In the genomic region with DNA sequence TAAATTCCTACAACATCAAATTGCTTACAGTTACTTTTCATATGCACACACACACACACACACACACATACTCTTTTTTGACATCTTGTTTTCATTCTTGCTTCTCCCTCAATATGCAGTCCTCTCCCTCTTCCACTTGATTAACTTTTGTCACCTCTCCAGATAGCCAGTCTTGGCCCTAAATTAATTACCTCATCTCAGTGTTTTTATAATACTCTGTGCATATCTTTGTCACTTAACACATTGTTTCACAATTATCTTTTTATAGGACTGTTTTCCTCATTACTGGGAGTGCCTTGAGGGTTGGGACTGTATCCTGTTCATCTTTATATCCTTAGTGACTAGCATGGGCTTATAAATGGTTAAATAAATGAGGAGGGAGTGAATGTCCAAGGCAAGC, we compare ENCODE assay signal across 28 cellular contexts. TPM values are rescaled to one million over a fixed set of nuclear protein-coding genes. Genes with fewer than 3 reads are reported as not detected.
DNase-seq lines count a peak whose midpoint lies in the region; ATAC-seq and TF ChIP-seq lines count a peak whose summit lies in the region.
"Had no signal": no experiment of that assay in that cellular context is flagged by ENCODE, and none has a peak within 500 bp of the region (broad histone marks: within the 10 kb centered on the region; RNA-seq: fewer than 3 reads in every experiment).

No MANE protein-coding gene starts in this region.

- H3K36me3 ChIP-seq in heart left ventricle (no peaks in the 10 kb centered on the region), esophagus muscularis mucosa (no peaks in the 10 kb centered on the region), OCI-LY7 (ENCODE audit: insufficient read depth, low read length) (no peaks in the 10 kb centered on the region)
- H3K36me3 ChIP-seq: adrenal gland, Peyer's patch, upper lobe of right lung had no signal

- no peaks in the 10 kb centered on the region for H3K27me3 Mint-ChIP-seq in nephron (ENCODE audit: low read depth)
- peaks cover 2% of the 10 kb centered on the region for H3K27me3 Mint-ChIP-seq in activated T-helper 2 cell treated with anti-CD3 and anti-CD28 coated beads, Interferon-gamma antibody, Interleukin-2, Interleukin-4, amounts not matched to agents 10 μg/mL and 5 μg/mL and 100 μg/mL, durations not matched to agents 14 hours and 24 hours and 36 hours (ENCODE audit: low read depth)

- no peaks in the 10 kb centered on the region for H3K9me3 ChIP-seq in heart left ventricle
- H3K9me3 ChIP-seq in esophagus muscularis mucosa: no peaks in the 10 kb centered on the region
- no peaks in the 10 kb centered on the region for H3K9me3 ChIP-seq in OCI-LY7 (ENCODE audit: low read length)
- H3K9me3 ChIP-seq: adrenal gland, Peyer's patch, upper lobe of right lung had no signal

- H3K27ac Mint-ChIP-seq in nephron: peak overlapping the region; percentile 61 to 86 (median 81)
- no peak overlapping the region for H3K27ac Mint-ChIP-seq in activated T-helper 2 cell treated with anti-CD3 and anti-CD28 coated beads, Interferon-gamma antibody, Interleukin-2, Interleukin-4, amounts not matched to agents 10 μg/mL and 5 μg/mL and 100 μg/mL, durations not matched to agents 14 hours and 24 hours and 36 hours
- H3K27ac Mint-ChIP-seq: activated CD8-positive, alpha-beta T cell treated with anti-CD3 and anti-CD28 coated beads for 36 hours; activated naive CD4-positive, alpha-beta T cell treated with anti-CD3 and anti-CD28 coated beads for 36 hours; activated T-helper 1 cell treated with anti-CD3 and anti-CD28 coated beads, Interleukin-12 subunit alpha, Interleukin-12 subunit beta, Interleukin-2, Interleukin-4 antibody, amounts not matched to agents 30 ng/mL and 10 ng/mL and 1 ng/mL, durations not matched to agents 14 hours and 24 hours and 36 hours; B cell; CD4-positive, alpha-beta memory T cell; H9; naive thymus-derived CD8-positive, alpha-beta T cell; stimulated activated memory B cell treated with anti-CD40 and anti-IgM and Interleukin-4, amounts not matched to agents 10 μg/mL and 1 μg/mL and 100 μg/mL, for 72 hours; T-helper 2 cell treated with Interferon-gamma antibody and Interleukin-4, amounts not matched to agents 5 μg/mL and 100 μg/mL, for 36 hours had no signal

- H3K27ac ChIP-seq in heart left ventricle (peak overlapping the region in 11 of 12 donors; percentile 6 to 94 (median 76)), esophagus muscularis mucosa (replicated peaks in 1 of 4) (peak overlapping the region; percentile 81 to 87 (median 85)), OCI-LY7 (ENCODE audit: low read depth, low read length, poor library complexity, severe bottlenecking) (no peak overlapping the region)
- H3K27ac ChIP-seq: adrenal gland, upper lobe of right lung had no signal

- H3K4me1 Mint-ChIP-seq in nephron: peaks cover 42% of the 10 kb centered on the region
- no peaks in the 10 kb centered on the region for H3K4me1 Mint-ChIP-seq in activated T-helper 2 cell treated with anti-CD3 and anti-CD28 coated beads, Interferon-gamma antibody, Interleukin-2, Interleukin-4, amounts not matched to agents 10 μg/mL and 5 μg/mL and 100 μg/mL, durations not matched to agents 14 hours and 24 hours and 36 hours (ENCODE audit: low read depth)
- H3K4me1 Mint-ChIP-seq: B cell; CD4-positive, alpha-beta memory T cell; naive thymus-derived CD8-positive, alpha-beta T cell; stimulated activated memory B cell treated with anti-CD40 and anti-IgM and Interleukin-4, amounts not matched to agents 10 μg/mL and 1 μg/mL and 100 μg/mL, for 72 hours had no signal

- H3K4me3 ChIP-seq in heart left ventricle: no peak overlapping the region
- no peak overlapping the region for H3K4me3 ChIP-seq in esophagus muscularis mucosa
- H3K4me3 ChIP-seq in OCI-LY7 (ENCODE audit: low read depth, low read length, poor library complexity, severe bottlenecking): no peak overlapping the region
- H3K4me3 ChIP-seq: adrenal gland, Peyer's patch, upper lobe of right lung had no signal

- ATAC-seq in heart left ventricle (peak in 2 of 4 donors; percentile 5 to 6), HG03097 (IDR thresholded peaks at IDR 0.05; ENCODE audit: low FRiP score, unreplicated experiment) (no peak)
- ATAC-seq: activated CD8-positive, alpha-beta T cell treated with anti-CD3 and anti-CD28 coated beads for 36 hours; naive thymus-derived CD8-positive, alpha-beta T cell; stimulated activated memory B cell treated with anti-CD40 and anti-IgM and Interleukin-4, amounts not matched to agents 10 μg/mL and 1 μg/mL and 100 μg/mL, for 72 hours; upper lobe of right lung had no signal

- H3K4me1 ChIP-seq in heart left ventricle (peaks cover 0 to 88% (median 68%) of the 10 kb centered on the region in 12 donors), esophagus muscularis mucosa (peaks cover 48 to 100% (median 96%) of the 10 kb centered on the region in 4 donors), OCI-LY7 (ENCODE audit: insufficient read depth, low read length, poor library complexity, severe bottlenecking) (no peaks in the 10 kb centered on the region)
- H3K4me1 ChIP-seq: upper lobe of right lung had no signal

- no peak for DNase-seq in heart left ventricle
- no peak for DNase-seq in cardiac septum (ENCODE audit: low spot score)
- DNase-seq in esophagus muscularis mucosa (ENCODE audit: extremely low spot score): no peak
- no peak for DNase-seq in activated T-helper 2 cell treated with anti-CD3 and anti-CD28 coated beads, Interferon-gamma antibody, Interleukin-2, Interleukin-4, amounts not matched to agents 10 μg/mL and 5 μg/mL and 100 μg/mL, durations not matched to agents 14 hours and 24 hours and 36 hours (ENCODE audit: low spot score)
- DNase-seq in OCI-LY7 (ENCODE audit: low spot score): no peak
- DNase-seq: activated CD8-positive, alpha-beta memory T cell treated with anti-CD3 and anti-CD28 coated beads, Interleukin-2, amount 50 U/mL, for 48 hours; activated CD8-positive, alpha-beta T cell treated with anti-CD3 and anti-CD28 coated beads for 36 hours; activated naive CD4-positive, alpha-beta T cell treated with anti-CD3 and anti-CD28 coated beads for 36 hours; adrenal gland; CD4-positive, alpha-beta memory T cell; H9; Karpas-422; midbrain; naive thymus-derived CD8-positive, alpha-beta T cell; NCI-H1417 treated with DMSO at 0.1 percent for 48 hours; NCI-H2081; NCI-H226; NCI-H748 treated with DMSO at 0.1 percent for 48 hours; nucleus accumbens; Peyer's patch; substantia nigra; upper lobe of right lung had no signal

- H2AFZ ChIP-seq in OCI-LY7 (ENCODE audit: low read length): no peak overlapping the region

- no peaks in the 10 kb centered on the region for H3K9me3 Mint-ChIP-seq in nephron
- H3K9me3 Mint-ChIP-seq in activated T-helper 2 cell treated with anti-CD3 and anti-CD28 coated beads, Interferon-gamma antibody, Interleukin-2, Interleukin-4, amounts not matched to agents 10 μg/mL and 5 μg/mL and 100 μg/mL, durations not matched to agents 14 hours and 24 hours and 36 hours: no peaks in the 10 kb centered on the region
- H3K9me3 Mint-ChIP-seq: activated CD8-positive, alpha-beta T cell treated with anti-CD3 and anti-CD28 coated beads for 36 hours; activated naive CD4-positive, alpha-beta T cell treated with anti-CD3 and anti-CD28 coated beads for 36 hours; activated T-helper 1 cell treated with anti-CD3 and anti-CD28 coated beads, Interleukin-12 subunit alpha, Interleukin-12 subunit beta, Interleukin-2, Interleukin-4 antibody, amounts not matched to agents 30 ng/mL and 10 ng/mL and 1 ng/mL, durations not matched to agents 14 hours and 24 hours and 36 hours; CD4-positive, alpha-beta memory T cell; H9; naive thymus-derived CD8-positive, alpha-beta T cell; stimulated activated memory B cell treated with anti-CD40 and anti-IgM and Interleukin-4, amounts not matched to agents 10 μg/mL and 1 μg/mL and 100 μg/mL, for 72 hours; T-helper 2 cell treated with Interferon-gamma antibody and Interleukin-4, amounts not matched to agents 5 μg/mL and 100 μg/mL, for 36 hours had no signal

- intact Hi-C loops in heart left ventricle (cut with DNase I) (loop anchor here in 1 of 10 donors (5.0 kb wide), 1 partner anchor 36 kb away; no protein-coding TSS in a partner anchor), cardiac septum (cut with DNase I) (no loop called here), esophagus muscularis mucosa (cut with DNase I) (no loop called here), OCI-LY7 (cut with micrococcal nuclease; ENCODE audit: unreplicated experiment) (no loop called here)
- intact Hi-C loops in activated T-helper 2 cell treated with anti-CD3 and anti-CD28 coated beads, Interferon-gamma antibody, Interleukin-2, Interleukin-4, amounts not matched to agents 10 μg/mL and 5 μg/mL and 100 μg/mL, durations not matched to agents 14 hours and 24 hours and 36 hours (cut with micrococcal nuclease): no loop called here

- H3K27me3 ChIP-seq in heart left ventricle: no peaks in the 10 kb centered on the region
- H3K27me3 ChIP-seq in esophagus muscularis mucosa: no peaks in the 10 kb centered on the region
- H3K27me3 ChIP-seq: adrenal gland, Peyer's patch, upper lobe of right lung had no signal

- no peak for TF ChIP-seq EP300 in esophagus muscularis mucosa (IDR thresholded peaks at IDR 0.05)

- TF ChIP-seq POLR2A in heart left ventricle (IDR thresholded peaks at IDR 0.05): no peak
- no peak for TF ChIP-seq POLR2A in esophagus muscularis mucosa (IDR thresholded peaks at IDR 0.05; ENCODE audit: low read depth)

- no peaks in the 10 kb centered on the region for H3K79me2 ChIP-seq in OCI-LY7 (ENCODE audit: insufficient read depth, low read depth, low read length)

- CTCF ChIA-PET in OCI-LY7 (lab: Charles Lee; ENCODE audit: unreplicated experiment): no interaction called here

- H3K9me2 ChIP-seq in OCI-LY7 (ENCODE audit: insufficient read depth, low read length): no peaks in the 10 kb centered on the region

- BruUV-seq in OCI-LY7 (replicated peaks; lab: Mats Ljungman, UMichigan): no TSS peak

- POLR2A ChIA-PET in OCI-LY7 (lab: Charles Lee): interaction anchor here (0.7 kb wide), 1 partner anchor 17 kb away, joined by 3 read pairs; no protein-coding TSS in a partner anchor

- no peak overlapping the region for H3K4me3 Mint-ChIP-seq in nephron
- H3K4me3 Mint-ChIP-seq in activated T-helper 2 cell treated with anti-CD3 and anti-CD28 coated beads, Interferon-gamma antibody, Interleukin-2, Interleukin-4, amounts not matched to agents 10 μg/mL and 5 μg/mL and 100 μg/mL, durations not matched to agents 14 hours and 24 hours and 36 hours (ENCODE audit: low read depth): no peak overlapping the region
- H3K4me3 Mint-ChIP-seq: activated CD8-positive, alpha-beta T cell treated with anti-CD3 and anti-CD28 coated beads for 36 hours; activated naive CD4-positive, alpha-beta T cell treated with anti-CD3 and anti-CD28 coated beads for 36 hours; activated T-helper 1 cell treated with anti-CD3 and anti-CD28 coated beads, Interleukin-12 subunit alpha, Interleukin-12 subunit beta, Interleukin-2, Interleukin-4 antibody, amounts not matched to agents 30 ng/mL and 10 ng/mL and 1 ng/mL, durations not matched to agents 14 hours and 24 hours and 36 hours; B cell; CD4-positive, alpha-beta memory T cell; H9; naive thymus-derived CD8-positive, alpha-beta T cell; stimulated activated memory B cell treated with anti-CD40 and anti-IgM and Interleukin-4, amounts not matched to agents 10 μg/mL and 1 μg/mL and 100 μg/mL, for 72 hours; T-helper 2 cell treated with Interferon-gamma antibody and Interleukin-4, amounts not matched to agents 5 μg/mL and 100 μg/mL, for 36 hours had no signal

- H3K36me3 Mint-ChIP-seq in nephron (ENCODE audit: low read depth): no peaks in the 10 kb centered on the region
- no peaks in the 10 kb centered on the region for H3K36me3 Mint-ChIP-seq in activated T-helper 2 cell treated with anti-CD3 and anti-CD28 coated beads, Interferon-gamma antibody, Interleukin-2, Interleukin-4, amounts not matched to agents 10 μg/mL and 5 μg/mL and 100 μg/mL, durations not matched to agents 14 hours and 24 hours and 36 hours (ENCODE audit: low read depth)
- H3K36me3 Mint-ChIP-seq: CD4-positive, alpha-beta memory T cell; naive thymus-derived CD8-positive, alpha-beta T cell; stimulated activated memory B cell treated with anti-CD40 and anti-IgM and Interleukin-4, amounts not matched to agents 10 μg/mL and 1 μg/mL and 100 μg/mL, for 72 hours had no signal

- no peaks in the 10 kb centered on the region for H4K20me1 ChIP-seq in OCI-LY7 (ENCODE audit: insufficient read depth, low read length)

- no peak for TF ChIP-seq CTCF in heart left ventricle (IDR thresholded peaks at IDR 0.05)
- TF ChIP-seq CTCF in esophagus muscularis mucosa (IDR thresholded peaks at IDR 0.05): no peak
- TF ChIP-seq CTCF in nephron (IDR thresholded peaks at IDR 0.05; ENCODE audit: unreplicated experiment in 3 of 3): no peak
- no peak for TF ChIP-seq CTCF in OCI-LY7 (conservative IDR thresholded peaks at IDR 0.05; ENCODE audit: low read length)

- no peak overlapping the region for H3K4me2 ChIP-seq in OCI-LY7 (ENCODE audit: low read length)

RNA-seq across cellular contexts. Expression of gene SYNPO2, which starts 33.1 kb away (rescaled TPM):
- total RNA-seq in heart left ventricle (100 to 1,000 TPM; 151 to 290 (median 247) TPM), cardiac septum (316 TPM), esophagus muscularis mucosa (1,000 to 10,000 TPM; 2,073 to 2,783 (median 2,517) TPM), OCI-LY7 (2022) (0.11 and 0.15 TPM in 2 replicates)
- 10 to 100 TPM; 31.2 to 72.4 TPM for polyA plus RNA-seq in heart left ventricle
- total RNA-seq in activated T-helper 2 cell treated with anti-CD3 and anti-CD28 coated beads, Interferon-gamma antibody, Interleukin-2, Interleukin-4, amounts not matched to agents 10 μg/mL and 5 μg/mL and 100 μg/mL, durations not matched to agents 14 hours and 24 hours and 36 hours: 0.09 TPM in 2 replicates
- total RNA-seq in OCI-LY7 (2014; rRNA removed; shearing (Covaris generic)): 0.19 and 0.31 TPM in 2 replicates

Comparison
In these comparisons a context has a peak if more than half of its experiments do, and no peak if none do; other contexts are left out.
1. RNA of gene SYNPO2, which starts 33.1 kb away (total RNA-seq): 2,073 to 2,783 TPM in esophagus muscularis mucosa, 316 TPM in cardiac septum (single experiment) and 151 to 290 TPM in heart left ventricle; 0.11 to 0.31 TPM in OCI-LY7 and 0.09 TPM in activated T-helper 2 cell treated with anti-CD3 and anti-CD28 coated beads, Interferon-gamma antibody, Interleukin-2, Interleukin-4, amounts not matched to agents 10 μg/mL and 5 μg/mL and 100 μg/mL, durations not matched to agents 14 hours and 24 hours and 36 hours; every median in the first group is over 100 times any median in the second.